9 cellular contexts compared by ENCODE assay signal in the genomic region with DNA sequence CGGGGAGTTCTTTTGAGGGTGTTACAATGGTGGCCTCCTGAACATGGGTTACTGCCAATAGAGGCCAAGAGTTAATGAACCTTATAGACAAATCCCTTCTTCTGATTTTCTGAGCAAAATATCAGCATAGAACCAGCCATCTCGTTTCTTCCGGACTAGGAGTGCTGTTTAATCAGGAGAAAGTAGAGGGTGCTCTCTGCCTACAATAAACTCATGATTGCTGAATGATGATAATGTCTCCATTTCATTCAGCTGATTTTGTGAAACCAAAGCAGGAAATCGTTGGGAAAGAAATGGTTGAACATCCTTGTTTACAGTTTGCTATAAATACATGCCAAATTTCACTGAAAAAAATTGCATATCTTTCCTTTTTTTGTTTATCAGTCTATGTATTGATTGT.
DNase-seq lines count a peak whose midpoint lies in the region; ATAC-seq and TF ChIP-seq lines count a peak whose summit lies in the region.
"Had no signal": no experiment of that assay in that cellular context is flagged by ENCODE, and none has a peak within 500 bp of the region (broad histone marks: within the 10 kb centered on the region; RNA-seq: fewer than 3 reads in every experiment).

No MANE protein-coding gene starts in this region.

- H3K9me3 ChIP-seq in lower lobe of right lung = no peaks in the 10 kb centered on the region

- H3K4me3 ChIP-seq in LNCaP clone FGC (ENCODE audit: low read depth, low read length) (no peak overlapping the region), lower lobe of right lung (no peak overlapping the region)

- DNase-seq in DMS53 treated with DMSO at 0.1 percent for 48 hours (lab: John Stamatoyannopoulos, UW; ENCODE audit: unreplicated experiment) = peak; percentile 20
- no peak for DNase-seq in LNCaP clone FGC (ENCODE audit: low read depth)
- DNase-seq in cerebellum (ENCODE audit: low spot score) = peak; percentile 41
- peak; percentile 24 for DNase-seq in non-pigmented ciliary epithelial cell (ENCODE audit: low read depth)
- DNase-seq in left colon = no peak
- DNase-seq in lower lobe of right lung = no peak
- DNase-seq: NCI-H1436 treated with DMSO at 0.1 percent for 48 hours had no signal

- TF ChIP-seq CTCF in LNCaP clone FGC (IDR thresholded peaks at IDR 0.05; ENCODE audit: control insufficient read depth, extremely low read depth, insufficient read depth) (peak; percentile 26), lower lobe of right lung (IDR thresholded peaks at IDR 0.05) (no peak)

- no peaks in the 10 kb centered on the region for H3K4me1 ChIP-seq in lower lobe of right lung

- intact Hi-C loops in left colon (cut with DNase I, micrococcal nuclease) (no loop called here), lower lobe of right lung (cut with DNase I) (no loop called here)

- no peaks in the 10 kb centered on the region for H3K27me3 ChIP-seq in lower lobe of right lung (ENCODE audit: low read depth)

- H3K27ac ChIP-seq in lower lobe of right lung = no peak overlapping the region

- H3K36me3 ChIP-seq in lower lobe of right lung = no peaks in the 10 kb centered on the region

- no peak for ATAC-seq in GM19452 (IDR thresholded peaks at IDR 0.05; ENCODE audit: unreplicated experiment)
- no peak for ATAC-seq in left colon
- ATAC-seq in HG03097 (IDR thresholded peaks at IDR 0.05; ENCODE audit: low FRiP score, unreplicated experiment) = no peak
- no peak for ATAC-seq in lower lobe of right lung

Comparison
In these comparisons a context has a peak if more than half of its experiments do, and no peak if none do; other contexts are left out.
1. DNase-seq: peak in DMS53 treated with DMSO at 0.1 percent for 48 hours (single experiment), cerebellum (single experiment) and non-pigmented ciliary epithelial cell (single experiment); none in LNCaP clone FGC (single experiment), left colon (0 of 2) and lower lobe of right lung (single experiment).